27 cellular contexts compared by ENCODE assay signal in the genomic region with DNA sequence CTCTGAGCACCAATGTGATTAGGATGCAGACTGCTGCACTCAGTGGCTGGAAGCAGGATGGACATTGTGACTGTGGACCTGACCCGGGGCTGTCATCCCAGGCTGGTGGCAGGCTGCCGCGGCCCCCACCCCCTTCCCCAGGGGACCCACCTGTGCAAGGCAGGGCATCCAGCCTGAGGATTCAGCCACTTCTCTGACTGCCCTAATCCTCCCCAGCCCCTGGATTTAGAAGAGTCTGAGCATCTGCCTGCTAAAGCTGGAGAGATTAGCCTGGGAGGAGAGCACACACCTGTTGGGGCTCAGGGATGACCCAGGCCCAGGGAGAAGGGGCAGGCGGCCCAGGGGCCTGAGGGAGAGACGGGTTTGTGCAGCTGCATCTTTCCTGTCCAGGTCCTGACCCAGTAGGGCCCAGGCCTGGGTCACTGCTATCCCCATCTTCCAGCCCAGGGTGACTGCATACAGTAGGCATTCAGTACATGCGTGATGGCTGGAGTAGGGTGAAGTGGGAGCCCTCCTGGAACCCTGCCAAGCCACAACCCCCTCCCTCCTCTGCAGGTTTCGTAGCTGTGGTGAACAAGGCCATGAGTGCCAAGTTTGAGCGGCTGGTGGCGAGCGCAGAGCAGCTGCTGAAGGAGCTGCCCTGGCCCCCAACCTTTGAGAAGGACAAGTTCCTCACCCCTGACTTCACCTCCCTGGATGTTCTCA. TPM values are rescaled to one million over a fixed set of nuclear protein-coding genes. Genes with fewer than 3 reads are reported as not detected.
DNase-seq lines count a peak whose midpoint lies in the region; ATAC-seq, FAIRE-seq and TF ChIP-seq lines count a peak whose summit lies in the region.
"Had no signal": no experiment of that assay in that cellular context is flagged by ENCODE, and none has a peak within 500 bp of the region (broad histone marks: within the 10 kb centered on the region; RNA-seq: fewer than 3 reads in every experiment).

No MANE protein-coding gene starts in this region.

- H3K9me3 ChIP-seq in SJCRH30 (replicated peaks) (no peaks in the 10 kb centered on the region), H1 (ENCODE audit: insufficient read depth in 2 of 2, low read depth in 1 of 2, low read length in 1 of 2) (no peaks in the 10 kb centered on the region)
- H3K9me3 ChIP-seq: BE2C, neutrophil, right lobe of liver, stomach, uterus had no signal

- H4K8ac ChIP-seq in H1 (ENCODE audit: extremely low read depth, insufficient read depth, low read length), result peak overlapping the region; percentile 82; the same call in 1 of the 2 replicates

- H3K79me2 ChIP-seq in H1 (ENCODE audit: control insufficient read depth in 1 of 2, insufficient read depth in 2 of 2, low read length in 2 of 2), result no peaks in the 10 kb centered on the region

- peak; percentile 14 for DNase-seq in left ventricle myocardium superior
- DNase-seq in Right ventricle myocardium inferior (ENCODE audit: missing footprints), result no peak
- peak; percentile 78 for DNase-seq in SJCRH30
- no peak for DNase-seq in H1 (ENCODE audit: low read depth in 1 of 2, low spot score in 2 of 2)
- DNase-seq in nucleus accumbens (lab: John Stamatoyannopoulos, UW), result no peak
- DNase-seq in frontal cortex (ENCODE audit: low spot score in 2 of 2), result no peak
- DNase-seq: activated CD8-positive, alpha-beta T cell treated with anti-CD3 and anti-CD28 coated beads for 36 hours; anterior cingulate cortex; BE2C; CD8-positive, alpha-beta memory T cell; cortex of kidney; effector memory CD4-positive, alpha-beta T cell; NCI-H187 treated with DMSO at 0.1 percent for 48 hours; NCI-H526 treated with DMSO at 0.1 percent for 48 hours; right lobe of liver; SHP77; stimulated activated CD4-positive, alpha-beta T cell treated with anti-CD3 and anti-CD28 coated beads, Interleukin-12 subunit alpha, Interleukin-12 subunit beta, amount 100 ng/mL, for 4 hours; stimulated activated CD4-positive, alpha-beta T cell treated with anti-CD3 and anti-CD28 coated beads, Interleukin-2, amount 100 ng/mL, for 48 hours; stomach; T-helper 2 cell; uterus had no signal

- CTCF ChIA-PET in H1 (lab: Charles Lee; ENCODE audit: partially characterized antibody), result interaction anchor here (0.7 to 4.5 kb wide), 29 partner anchors 9 to 186 kb away, joined by 3 to 23 read pairs (median 5); a partner anchor contains a TSS

- TF ChIP-seq RAD21 in H1 (IDR thresholded peaks at IDR 0.05 in 1 of 2, conservative IDR thresholded peaks at IDR 0.05 in 1 of 2; ENCODE audit: low read depth in 2 of 2, low read length in 2 of 2), result no peak

- POLR2A ChIA-PET in H1 (lab: Charles Lee; ENCODE audit: partially characterized antibody), result interaction anchor here (0.9 to 4.6 kb wide), 7 partner anchors 12 to 186 kb away, joined by 3 to 37 read pairs (median 4); a partner anchor contains a TSS

- no peak for TF ChIP-seq CTCF in H1 (IDR thresholded peaks at IDR 0.05; ENCODE audit: control extremely low read depth in 1 of 3, insufficient read depth in 1 of 3, low read depth in 1 of 3, low read length in 3 of 3)

- H2BK20ac ChIP-seq in H1 (ENCODE audit: low read length), result no peak overlapping the region

- no peak overlapping the region for H3K23ac ChIP-seq in H1 (ENCODE audit: insufficient read length)

- no peak overlapping the region for H3K4ac ChIP-seq in H1 (replicated peaks; ENCODE audit: insufficient read length, low read depth, low read length)

- FAIRE-seq in H1 (lab: Jason Lieb, UNC) (no peak), frontal cortex (lab: Jason Lieb, UNC) (no peak)
- FAIRE-seq: G401.6, keratinocyte had no signal

- 91% methylated on average over 8 of the region's 10 CpGs; no CpG with 5 or more reads in 1 of the 2 experiments for WGBS in H1 (ENCODE audit: extremely low coverage in 1 of 2, insufficient coverage in 1 of 2, insufficient read length in 1 of 2, insufficient replicate concordance in 2 of 2, low coverage in 1 of 2, low lambda C conversion rate in 2 of 2, missing lambda C conversion rate in 1 of 2), 2 experiments

- no peaks in the 10 kb centered on the region for H3K27me3 ChIP-seq in SJCRH30
- no peaks in the 10 kb centered on the region for H3K27me3 ChIP-seq in H1 (replicated peaks in 1 of 4; ENCODE audit: control insufficient read depth in 3 of 4, extremely low read depth in 1 of 4, insufficient read depth in 3 of 4, low read length in 3 of 4)
- H3K27me3 ChIP-seq: BE2C, neutrophil, right lobe of liver, stomach, uterus had no signal

- H3K4me3 ChIP-seq in SJCRH30 (no peak overlapping the region), H1 (ENCODE audit: extremely low read depth in 1 of 4, insufficient read depth in 2 of 4, low read depth in 3 of 4, low read length in 4 of 4) (no peak overlapping the region)
- H3K4me3 ChIP-seq: right lobe of liver, stomach, uterus had no signal

- no peak overlapping the region for H2BK120ac ChIP-seq in H1 (replicated peaks; ENCODE audit: low read depth, low read length)

- no peak overlapping the region for H3K27ac ChIP-seq in SJCRH30
- peak overlapping the region; percentile 38; the same call in 1 of the 2 replicates for H3K27ac ChIP-seq in H1 (ENCODE audit: low read depth, low read length)
- H3K27ac ChIP-seq: neutrophil, right lobe of liver, stomach, uterus had no signal

- peaks cover 0 to 2% of the 10 kb centered on the region in 2 experiments for H4K20me1 ChIP-seq in H1 (replicated peaks in 1 of 2; ENCODE audit: control insufficient read depth in 1 of 2, insufficient read depth in 2 of 2, low read length in 2 of 2)

- H3K79me1 ChIP-seq in H1 (ENCODE audit: low read depth, low read length), result no peaks in the 10 kb centered on the region

- H4K5ac ChIP-seq in H1 (ENCODE audit: insufficient read length, low read depth, low read length), result no peak overlapping the region

- peak overlapping the region; percentile 60 for H4K91ac ChIP-seq in H1 (replicated peaks; ENCODE audit: insufficient read length, low read length)

- H2AFZ ChIP-seq in H1 (ENCODE audit: low read length), result no peak overlapping the region

- H2BK5ac ChIP-seq in H1 (ENCODE audit: low read depth, low read length), result no peak overlapping the region

- no peak overlapping the region for H3K4me2 ChIP-seq in H1 (ENCODE audit: insufficient read depth in 1 of 2, low read depth in 2 of 2, low read length in 2 of 2)

- H3K36me3 ChIP-seq in SJCRH30, result no peaks in the 10 kb centered on the region
- H3K36me3 ChIP-seq in H1 (ENCODE audit: control insufficient read depth in 2 of 4, insufficient read depth in 4 of 4, low read length in 3 of 4), result peaks cover 4 to 24% (median 15%) of the 10 kb centered on the region in 4 experiments
- H3K36me3 ChIP-seq: uterus had no signal

- H3K4me1 ChIP-seq in SJCRH30 (peaks cover 22% of the 10 kb centered on the region), H1 (replicated peaks in 1 of 4; ENCODE audit: control insufficient read depth in 3 of 4, insufficient read depth in 4 of 4, low read length in 3 of 4) (peaks cover 0 to 12% (median 5%) of the 10 kb centered on the region in 4 experiments; a peak in 4 of 7 replicates)
- H3K4me1 ChIP-seq: BE2C, right lobe of liver, stomach, uterus had no signal

- no peak for TF ChIP-seq POLR2A in H1 (IDR thresholded peaks at IDR 0.05; ENCODE audit: control extremely low read depth in 1 of 2, low read depth in 2 of 2, low read length in 2 of 2)

- no peak overlapping the region for H3K56ac ChIP-seq in H1 (replicated peaks; ENCODE audit: insufficient read length, low read depth, low read length)

- 0 out of 2 replicates have a peak overlapping the region, but pooled peaks have one; percentile 11 for H2BK12ac ChIP-seq in H1 (ENCODE audit: low read depth, low read length)

- H3K23me2 ChIP-seq in H1 (ENCODE audit: low read depth, low read length), result no peaks in the 10 kb centered on the region

- peak overlapping the region in 2 of 4 experiments; percentile 25 to 41; a peak in 3 of 7 replicates for H3K9ac ChIP-seq in H1 (replicated peaks in 1 of 4; ENCODE audit: extremely low read depth in 1 of 4, low read depth in 3 of 4, low read length in 3 of 4)

- ATAC-seq in left ventricle myocardium superior, result no peak
- no peak for ATAC-seq in Right ventricle myocardium inferior
- ATAC-seq in GM21423 (IDR thresholded peaks at IDR 0.05; ENCODE audit: unreplicated experiment), result no peak
- no peak for ATAC-seq in GM21390 (IDR thresholded peaks at IDR 0.05; ENCODE audit: unreplicated experiment)
- ATAC-seq: activated CD8-positive, alpha-beta T cell treated with anti-CD3 and anti-CD28 coated beads for 36 hours; activated T-helper 17 cell treated with anti-CD3 and anti-CD28 coated beads, Interleukin-2, amount 50 U/mL, for 72 hours; right lobe of liver had no signal

- TF ChIP-seq EP300 in H1 (IDR thresholded peaks at IDR 0.05; ENCODE audit: borderline replicate concordance in 1 of 2, low read depth in 2 of 2, low read length in 2 of 2), result no peak

- intact Hi-C loops in left ventricle myocardium superior (cut with micrococcal nuclease), result no loop called here
- intact Hi-C loops in Right ventricle myocardium inferior (cut with DNase I), result no loop called here

- no peak overlapping the region for H3K14ac ChIP-seq in H1 (ENCODE audit: insufficient read length)

- H2AK5ac ChIP-seq in H1 (ENCODE audit: low read depth, low read length), result no peak overlapping the region

- no peak overlapping the region for H3K18ac ChIP-seq in H1 (ENCODE audit: extremely low read depth, low read length)

- no peak overlapping the region for H2BK15ac ChIP-seq in H1 (ENCODE audit: low read length)

RNA-seq across cellular contexts. Expression of a gene that starts 12.1 kb away (rescaled TPM):
- total RNA-seq in left ventricle myocardium superior, result 9.7 TPM
- 15.8 TPM for total RNA-seq in Right ventricle myocardium inferior
- 30.1 and 33.4 TPM in 2 replicates for total RNA-seq in SJCRH30 (2014; rRNA removed; shearing (Covaris generic))
- 82.7 and 86.4 TPM in 2 replicates for total RNA-seq in H1 (2021; fragmentation: NEBNext Ultra II Directional; extraction: Animal tissue kit (Norgen Biotek cat#: 25700))
- 75.1 and 90.6 TPM in 2 replicates for polyA plus RNA-seq in H1 (2011; rRNA removed)
- polyA plus RNA-seq in H1 (2011; cell fraction: cytosol; rRNA removed), result 78.8 TPM
- 231 TPM for polyA plus RNA-seq in H1 (2011; cell fraction: nucleus; rRNA removed)
- polyA plus RNA-seq in H1 (2012, experiment 1 of 2), result 67.1 to 86.6 TPM (median 82.3 TPM) in 4 replicates
- 84.4 TPM for polyA plus RNA-seq in H1 (2012, experiment 2 of 2)
- 35.6 TPM for polyA plus RNA-seq in H1 (2013, experiment 1 of 2)
- polyA plus RNA-seq in H1 (2013, experiment 2 of 2), result 33.7 TPM
- 126 TPM in 2 replicates for polyA minus RNA-seq in H1 (2011; rRNA and poly(A)+ RNA removed)
- 122 TPM for polyA minus RNA-seq in H1 (2011; cell fraction: cytosol; rRNA and poly(A)+ RNA removed)
- 94.0 TPM for polyA minus RNA-seq in H1 (2011; cell fraction: nucleus; rRNA and poly(A)+ RNA removed)
- total RNA-seq in frontal cortex, result 39.1 TPM

RNA-seq across cellular contexts. Expression of a gene that starts 18.1 kb away (rescaled TPM):
- total RNA-seq in left ventricle myocardium superior (17.8 TPM), Right ventricle myocardium inferior (20.9 TPM), frontal cortex (41.2 TPM)
- total RNA-seq in SJCRH30 (2014; rRNA removed; shearing (Covaris generic)), result 11.0 and 13.6 TPM in 2 replicates
- total RNA-seq in H1 (2021; fragmentation: NEBNext Ultra II Directional; extraction: Animal tissue kit (Norgen Biotek cat#: 25700)), result 19.1 and 22.1 TPM in 2 replicates
- 19.5 and 33.7 TPM in 2 replicates for polyA plus RNA-seq in H1 (2011; rRNA removed)
- polyA plus RNA-seq in H1 (2011; cell fraction: cytosol; rRNA removed), result 26.9 TPM
- 59.4 TPM for polyA plus RNA-seq in H1 (2011; cell fraction: nucleus; rRNA removed)
- polyA plus RNA-seq in H1 (2012, experiment 1 of 2), result 18.6 to 24.3 TPM (median 22.4 TPM) in 4 replicates
- polyA plus RNA-seq in H1 (2012, experiment 2 of 2), result 14.7 TPM
- 11.0 TPM for polyA plus RNA-seq in H1 (2013, experiment 1 of 2)
- 10.8 TPM for polyA plus RNA-seq in H1 (2013, experiment 2 of 2)
- polyA minus RNA-seq in H1 (2011; rRNA and poly(A)+ RNA removed), result 23.6 and 31.8 TPM in 2 replicates
- 32.1 TPM for polyA minus RNA-seq in H1 (2011; cell fraction: cytosol; rRNA and poly(A)+ RNA removed)
- polyA minus RNA-seq in H1 (2011; cell fraction: nucleus; rRNA and poly(A)+ RNA removed), result 30.9 TPM

RNA-seq across cellular contexts. Expression of a gene that starts 25.6 kb away (rescaled TPM):
- total RNA-seq in left ventricle myocardium superior (10.9 TPM), Right ventricle myocardium inferior (8.4 TPM), frontal cortex (13.5 TPM)
- 5.1 and 6.9 TPM in 2 replicates for total RNA-seq in SJCRH30 (2014; rRNA removed; shearing (Covaris generic))
- 7.6 TPM in 2 replicates for total RNA-seq in H1 (2021; fragmentation: NEBNext Ultra II Directional; extraction: Animal tissue kit (Norgen Biotek cat#: 25700))
- 5.2 and 7.6 TPM in 2 replicates for polyA plus RNA-seq in H1 (2011; rRNA removed)
- polyA plus RNA-seq in H1 (2011; cell fraction: cytosol; rRNA removed), result 5.3 TPM
- polyA plus RNA-seq in H1 (2011; cell fraction: nucleus; rRNA removed), result 9.8 TPM
- 3.7 to 8.0 TPM (median 5.7 TPM) in 4 replicates for polyA plus RNA-seq in H1 (2012, experiment 1 of 2)
- 5.6 TPM for polyA plus RNA-seq in H1 (2012, experiment 2 of 2)
- 3.1 TPM for polyA plus RNA-seq in H1 (2013, experiment 1 of 2)
- polyA plus RNA-seq in H1 (2013, experiment 2 of 2), result 3.5 TPM
- polyA minus RNA-seq in H1 (2011; rRNA and poly(A)+ RNA removed), result 7.4 and 11.2 TPM in 2 replicates
- 6.5 TPM for polyA minus RNA-seq in H1 (2011; cell fraction: cytosol; rRNA and poly(A)+ RNA removed)
- polyA minus RNA-seq in H1 (2011; cell fraction: nucleus; rRNA and poly(A)+ RNA removed), result 18.7 TPM

RNA-seq across cellular contexts. Expression of a gene that starts 53.5 kb away (rescaled TPM):
- total RNA-seq in left ventricle myocardium superior (5.5 TPM), Right ventricle myocardium inferior (4.0 TPM), frontal cortex (5.3 TPM)
- total RNA-seq in SJCRH30 (2014; rRNA removed; shearing (Covaris generic)), result 2.6 and 3.1 TPM in 2 replicates
- total RNA-seq in H1 (2021; fragmentation: NEBNext Ultra II Directional; extraction: Animal tissue kit (Norgen Biotek cat#: 25700)), result 7.0 and 8.4 TPM in 2 replicates
- 9.7 and 15.6 TPM in 2 replicates for polyA plus RNA-seq in H1 (2011; rRNA removed)
- 9.0 TPM for polyA plus RNA-seq in H1 (2011; cell fraction: cytosol; rRNA removed)
- 9.8 TPM for polyA plus RNA-seq in H1 (2011; cell fraction: nucleus; rRNA removed)
- polyA plus RNA-seq in H1 (2012, experiment 1 of 2), result 4.9 to 7.2 TPM (median 5.5 TPM) in 4 replicates
- polyA plus RNA-seq in H1 (2012, experiment 2 of 2), result 4.1 TPM
- 8.8 TPM for polyA plus RNA-seq in H1 (2013, experiment 1 of 2)
- polyA plus RNA-seq in H1 (2013, experiment 2 of 2), result 9.9 TPM
- polyA minus RNA-seq in H1 (2011; rRNA and poly(A)+ RNA removed), result 3.3 TPM in 2 replicates
- 10.1 TPM for polyA minus RNA-seq in H1 (2011; cell fraction: cytosol; rRNA and poly(A)+ RNA removed)
- polyA minus RNA-seq in H1 (2011; cell fraction: nucleus; rRNA and poly(A)+ RNA removed), result 4.4 TPM

RNA-seq across cellular contexts. Expression of a gene that starts 53.7 kb away (rescaled TPM):
- 61.1 TPM for total RNA-seq in left ventricle myocardium superior
- 58.7 TPM for total RNA-seq in Right ventricle myocardium inferior
- 86.7 and 102 TPM in 2 replicates for total RNA-seq in SJCRH30 (2014; rRNA removed; shearing (Covaris generic))
- 141 and 152 TPM in 2 replicates for total RNA-seq in H1 (2021; fragmentation: NEBNext Ultra II Directional; extraction: Animal tissue kit (Norgen Biotek cat#: 25700))
- 105 and 106 TPM in 2 replicates for polyA plus RNA-seq in H1 (2011; rRNA removed)
- polyA plus RNA-seq in H1 (2011; cell fraction: cytosol; rRNA removed), result 116 TPM
- polyA plus RNA-seq in H1 (2011; cell fraction: nucleus; rRNA removed), result 102 TPM
- polyA plus RNA-seq in H1 (2012, experiment 1 of 2), result 161 to 181 TPM (median 177 TPM) in 4 replicates
- polyA plus RNA-seq in H1 (2012, experiment 2 of 2), result 290 TPM
- polyA plus RNA-seq in H1 (2013, experiment 1 of 2), result 187 TPM
- 199 TPM for polyA plus RNA-seq in H1 (2013, experiment 2 of 2)
- 45.4 and 61.3 TPM in 2 replicates for polyA minus RNA-seq in H1 (2011; rRNA and poly(A)+ RNA removed)
- polyA minus RNA-seq in H1 (2011; cell fraction: cytosol; rRNA and poly(A)+ RNA removed), result 31.3 TPM
- 11.6 TPM for polyA minus RNA-seq in H1 (2011; cell fraction: nucleus; rRNA and poly(A)+ RNA removed)
- total RNA-seq in frontal cortex, result 17.1 TPM

Comparison
In these comparisons a context has a peak if more than half of its experiments do, and no peak if none do; other contexts are left out.
1. DNase-seq: peak in left ventricle myocardium superior (single experiment) and SJCRH30 (2 of 2); none in Right ventricle myocardium inferior (single experiment), H1 (0 of 2), nucleus accumbens (0 of 56) and frontal cortex (0 of 2).